Comparison of ENCODE assay signal across 13 cellular contexts in the genomic region with DNA sequence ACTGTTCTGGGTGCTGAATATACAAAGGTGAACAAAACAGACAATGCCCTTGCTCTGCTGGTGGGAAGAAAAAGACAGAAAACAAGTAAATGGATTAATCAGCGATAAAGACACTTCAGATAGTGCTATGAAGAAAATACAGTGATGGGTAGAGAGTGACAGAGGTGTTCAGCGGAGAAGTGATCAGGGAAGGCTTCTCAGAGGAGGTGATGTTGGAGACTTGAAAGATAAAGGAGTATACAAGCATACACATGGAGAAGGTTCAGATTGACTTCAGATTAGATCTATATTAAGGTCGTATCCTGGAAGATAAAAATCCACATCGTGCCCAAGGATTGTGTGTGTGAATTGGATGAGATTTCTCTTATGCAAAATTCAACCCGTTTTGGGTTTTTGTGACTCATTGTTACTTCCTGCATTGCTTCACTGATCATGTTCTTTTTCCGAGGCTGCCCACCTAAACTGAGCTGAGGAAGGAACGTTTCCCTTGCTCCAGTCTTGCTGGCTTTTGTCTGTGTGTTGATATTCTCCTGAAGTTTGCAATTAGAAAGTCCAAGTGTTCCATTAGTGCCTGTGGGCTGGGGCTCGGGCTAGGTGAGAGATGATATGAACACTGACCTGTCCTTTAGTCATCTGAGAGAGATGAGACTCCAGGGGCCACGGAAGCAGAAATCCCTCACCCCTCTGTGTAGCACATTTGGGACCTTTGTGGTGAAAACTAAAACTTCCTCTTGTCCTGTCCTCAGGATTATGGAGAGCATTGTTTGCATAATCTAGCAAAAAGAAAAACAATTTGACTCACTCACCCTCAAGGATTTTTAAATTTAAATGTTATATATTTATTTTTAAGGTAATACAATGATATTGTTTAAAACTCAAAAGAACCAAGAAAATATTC.
DNase-seq lines count a peak whose midpoint lies in the region; ATAC-seq and TF ChIP-seq lines count a peak whose summit lies in the region.
"Had no signal": no experiment of that assay in that cellular context is flagged by ENCODE, and none has a peak within 500 bp of the region (broad histone marks: within the 10 kb centered on the region; RNA-seq: fewer than 3 reads in every experiment).

No MANE protein-coding gene starts in this region.

- no peak for TF ChIP-seq POLR2A in erythroblast (IDR thresholded peaks at IDR 0.05; ENCODE audit: low read length)

- no peak overlapping the region for H3K4me3 ChIP-seq in fibroblast of mammary gland (ENCODE audit: control insufficient read depth, low read depth, low read length)
- H3K4me3 ChIP-seq: smooth muscle cell had no signal

- ATAC-seq in GM19035 (IDR thresholded peaks at IDR 0.05; ENCODE audit: unreplicated experiment) (peak; percentile 40), GM21528 (IDR thresholded peaks at IDR 0.05; ENCODE audit: low FRiP score, unreplicated experiment) (no peak), GM21723 (IDR thresholded peaks at IDR 0.05; ENCODE audit: unreplicated experiment) (no peak)
- ATAC-seq: CD8-positive, alpha-beta T cell had no signal

- no peak for TF ChIP-seq CTCF in fibroblast of mammary gland (conservative IDR thresholded peaks at IDR 0.05; ENCODE audit: control insufficient read depth, insufficient read depth, low read depth, low read length)

- DNase-seq in AML-193 (lab: John Stamatoyannopoulos, UW) (peak; percentile 23 to 24), NOMO-1 treated with dmso at 0.1 percent for 144 hours (lab: John Stamatoyannopoulos, UW; ENCODE audit: unreplicated experiment) (peak; percentile 27), fibroblast of mammary gland (ENCODE audit: low read depth) (peak; percentile 64), erythroblast (lab: John Stamatoyannopoulos, UW) (no peak)
- DNase-seq in effector CD8-positive, alpha-beta T cell (lab: John Stamatoyannopoulos, UW): no peak
- DNase-seq: activated CD4-positive, alpha-beta T cell treated with anti-CD3 and anti-CD28 coated beads, Interleukin-2, amount 50 U/mL, for 1 hour; CD8-positive, alpha-beta T cell; NCI-H1417 treated with DMSO at 0.1 percent for 48 hours; SHP77 had no signal

Comparison
In these comparisons a context has a peak if more than half of its experiments do, and no peak if none do; other contexts are left out.
1. DNase-seq: peak in AML-193 (2 of 2), NOMO-1 treated with dmso at 0.1 percent for 144 hours (single experiment) and fibroblast of mammary gland (single experiment); none in effector CD8-positive, alpha-beta T cell (single experiment) and erythroblast (0 of 2).